Comparison of ENCODE assay signal across 8 cellular contexts in genomic region chr7:87312215-87312865, GRCh38. TPM values are rescaled to one million over a fixed set of nuclear protein-coding genes. Genes with fewer than 3 reads are reported as not detected.
DNase-seq lines count a peak whose midpoint lies in the region; ATAC-seq and TF ChIP-seq lines count a peak whose summit lies in the region.

No MANE protein-coding gene starts in this region.

- H3K27ac Mint-ChIP-seq in GM23338 (no peak overlapping the region), glutamatergic neuron (ENCODE audit: unreplicated experiment) (no peak overlapping the region)

- H3K4me1 ChIP-seq in GM23338 (ENCODE audit: insufficient read depth), result no peaks in the 10 kb centered on the region

- in situ Hi-C loops in SK-MEL-5 (cut with HindIII; ENCODE audit: low pct_unique_long_range_greater_than_20kb, low sequenced_read_pairs), result no loop called here

- no peak overlapping the region for H2AFZ ChIP-seq in GM23338

- no peak overlapping the region for H3K4me2 ChIP-seq in GM23338

- H3K9me2 ChIP-seq in GM23338 (ENCODE audit: insufficient read depth), result no peaks in the 10 kb centered on the region

- no peak overlapping the region for H3K4me3 ChIP-seq in GM23338

- DNase-seq in GM04503 (ENCODE audit: low read depth), result peak; percentile 20
- DNase-seq in GM23338 (ENCODE audit: low spot score), result peak; percentile 68
- peak; percentile 81 for DNase-seq in LoVo (ENCODE audit: low spot score)
- peak; percentile 80 for DNase-seq in SK-MEL-5 (ENCODE audit: low read depth, low spot score)
- peak; percentile 59 for DNase-seq in activated naive CD4-positive, alpha-beta T cell treated with Interleukin-2 at 50 U/mL for 16 hours
- DNase-seq in glutamatergic neuron, result peak; percentile 58
- DNase-seq in retina, result peak; percentile 69

- no peak overlapping the region for H3K4me3 Mint-ChIP-seq in GM23338
- H3K4me3 Mint-ChIP-seq in glutamatergic neuron (ENCODE audit: unreplicated experiment), result no peak overlapping the region

- H3K36me3 Mint-ChIP-seq in GM23338 (ENCODE audit: low read depth) (no peaks in the 10 kb centered on the region), glutamatergic neuron (ENCODE audit: unreplicated experiment) (no peaks in the 10 kb centered on the region)

- ATAC-seq in GM23338 (peak; percentile 88), HG03439 (IDR thresholded peaks at IDR 0.05; ENCODE audit: unreplicated experiment) (no peak)

- H3K27ac ChIP-seq in GM23338 (ENCODE audit: low read depth), result no peak overlapping the region

- no peaks in the 10 kb centered on the region; the same call in 2 of the 3 replicates for H3K4me1 Mint-ChIP-seq in GM23338
- H3K4me1 Mint-ChIP-seq in glutamatergic neuron (ENCODE audit: low read depth, unreplicated experiment), result no peaks in the 10 kb centered on the region

- no peaks in the 10 kb centered on the region for H3K27me3 ChIP-seq in GM23338 (ENCODE audit: insufficient read depth)

- H4K20me1 ChIP-seq in GM23338 (replicated peaks; ENCODE audit: insufficient read depth), result no peaks in the 10 kb centered on the region

- H3K27me3 Mint-ChIP-seq in GM23338 (ENCODE audit: insufficient read depth, low read depth, poor library complexity) (no peaks in the 10 kb centered on the region), glutamatergic neuron (ENCODE audit: unreplicated experiment) (no peaks in the 10 kb centered on the region)

- no peaks in the 10 kb centered on the region for H3F3A ChIP-seq in GM23338 (replicated peaks; ENCODE audit: low read depth)

- TF ChIP-seq CTCF in GM23338 (conservative IDR thresholded peaks at IDR 0.05; ENCODE audit: low read depth in 2 of 2) (peak; percentile 97 to 98), glutamatergic neuron (IDR thresholded peaks at IDR 0.05; ENCODE audit: partially characterized antibody, unreplicated experiment) (peak; percentile 94)

- H3K9me3 Mint-ChIP-seq in GM23338 (no peaks in the 10 kb centered on the region), glutamatergic neuron (ENCODE audit: unreplicated experiment) (peaks cover 2% of the 10 kb centered on the region)

- H3K36me3 ChIP-seq in GM23338 (ENCODE audit: insufficient read depth), result no peaks in the 10 kb centered on the region

- no peaks in the 10 kb centered on the region for H3K79me2 ChIP-seq in GM23338 (replicated peaks; ENCODE audit: insufficient read depth)

TF ChIP-seq in GM23338, 12 proteins besides CTCF, POLR2A, EP300 and RAD21:
- TF ChIP-seq ETS1 (IDR thresholded peaks at IDR 0.05) (no peak), NANOG (IDR thresholded peaks at IDR 0.05; ENCODE audit: borderline replicate concordance) (no peak), JUNB (IDR thresholded peaks at IDR 0.05; ENCODE audit: unreplicated experiment) (no peak), ZNF462 (CRISPR knock-in tag; IDR thresholded peaks at IDR 0.05) (no peak)
TF ChIP-seq in GM23338: peak in this region for 0.

RNA-seq across cellular contexts. Expression of gene CROT, which starts 33.1 kb away (rescaled TPM):
- total RNA-seq in GM23338 (2014; rRNA removed; shearing (Covaris generic)), result 10.4 and 14.0 TPM in 2 replicates
- polyA plus RNA-seq in GM23338 (2016; fragmentation: Nextera tagmentation; extraction: Ambion mirVana), result 6.6 and 8.9 TPM in 2 replicates
- 5.9 and 7.1 TPM in 2 replicates for total RNA-seq in SK-MEL-5 (2014; rRNA removed; shearing (Covaris generic))
- 7.4 and 10.7 TPM in 2 replicates for polyA plus RNA-seq in SK-MEL-5 (2015; cell fraction: cytosol; rRNA removed)
- polyA plus RNA-seq in SK-MEL-5 (2015; cell fraction: nucleus; rRNA removed), result 24.5 and 60.0 TPM in 2 replicates
- 4.9 TPM for total RNA-seq in glutamatergic neuron (ENCODE audit: unreplicated experiment)

Comparison
In these comparisons a context has a peak if more than half of its experiments do, and no peak if none do; other contexts are left out.
1. DNase-seq: peak in every context shown above with its lines; median percentile 81 in LoVo; 80 in SK-MEL-5; 69 in retina; 68 in GM23338; 59 in activated naive CD4-positive, alpha-beta T cell treated with Interleukin-2 at 50 U/mL for 16 hours; 58 in glutamatergic neuron; 20 in GM04503.